ENCODE assay signal across 1 cellular context in genomic region chr6:32668226-32668747, GRCh38.
A peak's percentile ranks its signal among the peaks of the same experiment; 100 is the strongest.
TF ChIP-seq lines count a peak whose summit lies in the region.

No MANE protein-coding gene starts in this region.

TF ChIP-seq in GM12878, 131 proteins besides CTCF, POLR2A, EP300 and RAD21 (continued from another document and continues in another):
- TF ChIP-seq ZNF687 (IDR thresholded peaks at IDR 0.05) (peak; percentile 70), ZBED1 (IDR thresholded peaks at IDR 0.05; ENCODE audit: borderline replicate concordance) (no peak), SUZ12 (IDR thresholded peaks at IDR 0.05; ENCODE audit: unreplicated experiment) (no peak), BHLHE40 (IDR thresholded peaks at IDR 0.05; ENCODE audit: borderline replicate concordance in 1 of 2, low read depth in 2 of 2, low read length in 1 of 2) (peak; percentile 68 to 69; a peak in 2 of 4 replicates), BMI1 (IDR thresholded peaks at IDR 0.05; ENCODE audit: borderline replicate concordance) (no peak), SIX5 (IDR thresholded peaks at IDR 0.05; ENCODE audit: low read depth, low read length, severe bottlenecking) (no peak), RCOR1 (conservative IDR thresholded peaks at IDR 0.05; ENCODE audit: low read depth, low read length) (no peak), POLR2AphosphoS2 (IDR thresholded peaks at IDR 0.05; ENCODE audit: low read depth, low read length) (peak; percentile 22; the same call in 1 of the 2 replicates), YBX1 (IDR thresholded peaks at IDR 0.05) (no peak), REST (IDR thresholded peaks at IDR 0.05; ENCODE audit: low read depth, low read length) (no peak), POU2F2 (IDR thresholded peaks at IDR 0.05; ENCODE audit: borderline replicate concordance, low read depth, low read length) (peak; percentile 45; the same call in 2 of the 3 replicates), NR2C2 (IDR thresholded peaks at IDR 0.05; ENCODE audit: borderline replicate concordance, control insufficient read depth, insufficient read length, low read depth) (no peak), IKZF2 (IDR thresholded peaks at IDR 0.05) (peak; percentile 96 to 97), SUPT20H (IDR thresholded peaks at IDR 0.05; ENCODE audit: borderline replicate concordance, control insufficient read depth, low read depth, low read length) (no peak), CREM (IDR thresholded peaks at IDR 0.05; ENCODE audit: low read depth) (peak; percentile 97), MLLT1 (IDR thresholded peaks at IDR 0.05) (0 out of 2 replicates have a peak, but pooled peaks have one; percentile 46), ZNF592 (IDR thresholded peaks at IDR 0.05) (no peak), TAF1 (IDR thresholded peaks at IDR 0.05; ENCODE audit: borderline replicate concordance, low read depth, low read length) (peak; percentile 68), SRF (IDR thresholded peaks at IDR 0.05; ENCODE audit: low read depth in 2 of 2, low read length in 2 of 2) (no peak), NFIC (IDR thresholded peaks at IDR 0.05; ENCODE audit: low read depth, low read length) (peak; percentile 59; the same call in 1 of the 2 replicates), MEF2A (IDR thresholded peaks at IDR 0.05; ENCODE audit: insufficient read depth, low read depth, low read length) (0 out of 2 replicates have a peak, but pooled peaks have one; percentile 39), CREB1 (IDR thresholded peaks at IDR 0.05; ENCODE audit: low read depth) (peak; percentile 99), JUND (IDR thresholded peaks at IDR 0.05; ENCODE audit: low read depth, low read length) (no peak), POLR2AphosphoS5 (IDR thresholded peaks at IDR 0.05; ENCODE audit: low read length) (peak; percentile 89), CEBPB (IDR thresholded peaks at IDR 0.05; ENCODE audit: borderline replicate concordance in 1 of 2, low read depth in 2 of 2, low read length in 2 of 2) (peak in 1 of 2 experiments; percentile 91; a peak in 1 of 4 replicates), EZH2 (IDR thresholded peaks at IDR 0.05; ENCODE audit: borderline replicate concordance, control insufficient read depth, low read depth, low read length) (no peak), RELB (IDR thresholded peaks at IDR 0.05; ENCODE audit: low read depth) (peak; percentile 91), SPI1 (IDR thresholded peaks at IDR 0.05; ENCODE audit: borderline replicate concordance, insufficient read depth, low read depth, low read length) (0 out of 2 replicates have a peak, but pooled peaks have one; percentile 7), PKNOX1 (IDR thresholded peaks at IDR 0.05) (0 out of 2 replicates have a peak, but pooled peaks have one; percentile 27), FOXM1 (IDR thresholded peaks at IDR 0.05; ENCODE audit: low read depth, low read length) (peak; percentile 58; the same call in 1 of the 2 replicates), MTA3 (IDR thresholded peaks at IDR 0.05; ENCODE audit: borderline replicate concordance, low read length) (0 out of 2 replicates have a peak, but pooled peaks have one; percentile 56), NR2C1 (IDR thresholded peaks at IDR 0.05) (no peak), IRF3 (IDR thresholded peaks at IDR 0.05) (peak; percentile 5; the same call in 1 of the 2 replicates), BCL3 (IDR thresholded peaks at IDR 0.05; ENCODE audit: borderline replicate concordance, insufficient read depth, low read depth, low read length, poor library complexity, severe bottlenecking) (no peak)
